Comparison of ENCODE assay signal across 21 cellular contexts in the genomic region with DNA sequence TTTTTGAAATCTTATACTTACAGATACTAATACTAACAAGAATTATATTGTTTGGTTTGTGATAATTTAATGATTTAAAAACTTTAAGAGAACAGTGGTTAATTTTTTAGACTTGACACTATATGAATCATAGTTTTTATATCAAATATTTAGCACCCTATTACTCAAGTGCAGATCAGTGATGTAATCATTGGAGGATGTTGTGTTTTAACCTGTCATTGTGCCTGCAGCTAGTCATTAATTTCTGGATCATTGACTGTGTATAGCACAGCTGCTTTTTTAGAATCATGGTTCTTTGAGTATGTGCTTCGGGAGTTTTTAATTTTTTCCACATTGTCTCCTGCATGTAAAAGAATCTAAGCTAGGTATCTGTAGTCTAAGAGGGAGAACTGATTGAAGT. TPM values are rescaled to one million over a fixed set of nuclear protein-coding genes. Genes with fewer than 3 reads are reported as not detected.
DNase-seq lines count a peak whose midpoint lies in the region; ATAC-seq and TF ChIP-seq lines count a peak whose summit lies in the region.
"Had no signal": no experiment of that assay in that cellular context is flagged by ENCODE, and none has a peak within 500 bp of the region (broad histone marks: within the 10 kb centered on the region; RNA-seq: fewer than 3 reads in every experiment).

No MANE protein-coding gene starts in this region.

- ATAC-seq in foreskin keratinocyte, result peak; percentile 96
- ATAC-seq: activated T-cell treated with anti-CD3 and anti-CD28 coated beads, Interleukin-2, amount 50 U/mL, for 4 hours; body of pancreas; heart left ventricle; mucosa of descending colon; T-helper 17 cell had no signal

- H3K4me1 ChIP-seq in foreskin keratinocyte, result peaks cover 9% of the 10 kb centered on the region
- H3K4me1 ChIP-seq: body of pancreas, heart left ventricle had no signal

- H3K27me3 ChIP-seq in foreskin keratinocyte, result no peaks in the 10 kb centered on the region
- H3K27me3 ChIP-seq: body of pancreas, heart left ventricle had no signal

- H3K27ac ChIP-seq in foreskin keratinocyte, result no peak overlapping the region
- H3K27ac ChIP-seq: body of pancreas, heart left ventricle, VCaP had no signal

- TF ChIP-seq CTCF in AG10803 (conservative IDR thresholded peaks at IDR 0.05; ENCODE audit: low read length) (no peak), foreskin keratinocyte (conservative IDR thresholded peaks at IDR 0.05) (no peak)

- peak; percentile 17 for DNase-seq in AG10803 (ENCODE audit: low read depth)
- peak; percentile 18 for DNase-seq in EH (ENCODE audit: low read depth)
- DNase-seq in NCI-H69 (lab: John Stamatoyannopoulos, UW), result peak; percentile 77
- DNase-seq in foreskin keratinocyte, result peak; percentile 43 to 74
- no peak for DNase-seq in SIG-M5 (lab: John Stamatoyannopoulos, UW)
- no peak for DNase-seq in C1 segment of cervical spinal cord (lab: John Stamatoyannopoulos, UW)
- no peak for DNase-seq in stimulated activated naive CD4-positive, alpha-beta T cell (lab: John Stamatoyannopoulos, UW)
- DNase-seq: activated CD4-positive, alpha-beta T cell treated with anti-CD3 and anti-CD28 coated beads, Interleukin-2, amount 50 U/mL, for 48 hours; activated naive CD4-positive, alpha-beta T cell treated with anti-CD3 and anti-CD28 coated beads, Interleukin-2, amount 50 U/mL, for 16 hours; activated T-cell treated with anti-CD3 and anti-CD28 coated beads, Interleukin-2, amount 50 U/mL, for 4 hours; AML-193; body of pancreas; DND-41; heart left ventricle; mucosa of descending colon; NCI-H1436; NCI-H748 treated with DMSO at 0.1 percent for 48 hours; stimulated activated CD4-positive, alpha-beta T cell treated with anti-CD3 and anti-CD28 coated beads, Interleukin-4, amount 100 ng/mL, for 24 hours; T-helper 17 cell had no signal

- no peak overlapping the region for H3K4me3 ChIP-seq in AG10803 (ENCODE audit: low read length)
- H3K4me3 ChIP-seq: body of pancreas, heart left ventricle, mucosa of descending colon, smooth muscle cell had no signal

RNA-seq across cellular contexts. Expression of a gene that starts 17.3 kb away (rescaled TPM):
- total RNA-seq in foreskin keratinocyte, result 6.2 and 6.4 TPM in 2 replicates
- 0.94 and 1.1 TPM in 2 replicates for polyA plus RNA-seq in foreskin keratinocyte

Comparison
In these comparisons a context has a peak if more than half of its experiments do, and no peak if none do; other contexts are left out.
1. DNase-seq: peak in AG10803 (single experiment), EH (single experiment), NCI-H69 (single experiment) and foreskin keratinocyte (2 of 2); none in SIG-M5 (single experiment), C1 segment of cervical spinal cord (0 of 14) and stimulated activated naive CD4-positive, alpha-beta T cell (0 of 6).